Comparison of ENCODE assay signal across 15 cellular contexts in the genomic region with DNA sequence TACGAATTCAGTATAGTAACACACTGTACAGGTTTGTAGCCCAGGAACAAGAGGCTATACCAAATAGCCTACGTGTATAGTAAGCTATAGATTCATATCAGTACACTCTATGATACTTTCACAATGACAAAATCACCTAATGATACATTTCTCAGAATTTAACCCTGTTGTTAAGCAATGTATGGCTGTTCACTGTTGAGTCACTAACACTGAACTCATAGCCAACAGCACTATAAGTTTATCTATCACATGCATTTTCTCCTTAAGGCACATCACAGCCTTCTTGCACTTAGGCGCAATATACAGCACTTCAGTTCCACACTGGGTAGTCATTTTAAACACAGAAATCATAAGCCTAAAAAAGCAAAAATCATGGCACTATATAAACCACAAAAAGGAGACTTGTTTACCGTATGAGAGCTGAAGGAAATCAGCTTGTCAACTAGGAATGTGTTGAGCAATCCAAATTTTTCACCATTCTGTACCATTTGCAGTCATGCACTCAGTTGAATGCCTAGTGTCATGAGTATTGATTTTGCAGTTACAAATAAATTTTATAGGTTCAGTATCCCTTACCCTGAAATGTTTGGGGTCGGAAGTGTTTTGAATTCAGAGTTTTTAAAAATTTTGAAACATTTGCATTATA. TPM values are rescaled to one million over a fixed set of nuclear protein-coding genes. Genes with fewer than 3 reads are reported as not detected.
DNase-seq lines count a peak whose midpoint lies in the region; ATAC-seq and TF ChIP-seq lines count a peak whose summit lies in the region.
"Had no signal": no experiment of that assay in that cellular context is flagged by ENCODE, and none has a peak within 500 bp of the region (broad histone marks: within the 10 kb centered on the region; RNA-seq: fewer than 3 reads in every experiment).

No MANE protein-coding gene starts in this region.

- H3K4me1 ChIP-seq in fibroblast of lung (ENCODE audit: control insufficient read depth, extremely low read depth, insufficient read depth, low read length) (peaks cover 5% of the 10 kb centered on the region), HAP-1 (no peaks in the 10 kb centered on the region), Peyer's patch (no peaks in the 10 kb centered on the region)

- no peak for TF ChIP-seq CTCF in fibroblast of lung (conservative IDR thresholded peaks at IDR 0.05 in 1 of 2, IDR thresholded peaks at IDR 0.05 in 1 of 2; ENCODE audit: low read depth in 1 of 2, low read length in 2 of 2)
- no peak for TF ChIP-seq CTCF in Peyer's patch (IDR thresholded peaks at IDR 0.05)
- no peak for TF ChIP-seq CTCF in osteocyte (IDR thresholded peaks at IDR 0.05)

- H4K20me1 ChIP-seq in fibroblast of lung (ENCODE audit: control insufficient read depth, extremely low read depth, insufficient read depth, low read length) = no peaks in the 10 kb centered on the region

- H3K27me3 ChIP-seq in fibroblast of lung (ENCODE audit: control insufficient read depth, insufficient read depth, low read length) (no peaks in the 10 kb centered on the region), HAP-1 (ENCODE audit: low read depth) (no peaks in the 10 kb centered on the region), Peyer's patch (no peaks in the 10 kb centered on the region)
- H3K27me3 ChIP-seq: adrenal gland, MG63, right lobe of liver had no signal

- H3K27ac Mint-ChIP-seq in activated naive CD8-positive, alpha-beta T cell treated with anti-CD3 and anti-CD28 coated beads, Interleukin-2, amount 50 U/mL, for 24 hours = no peak overlapping the region
- no peak overlapping the region for H3K27ac Mint-ChIP-seq in activated naive CD8-positive, alpha-beta T cell treated with anti-CD3 and anti-CD28 coated beads for 36 hours
- H3K27ac Mint-ChIP-seq in stimulated activated naive CD8-positive, alpha-beta T cell treated with anti-CD3 and anti-CD28 coated beads, Interleukin-15, amount 100 ng/mL, for 72 hours = peak overlapping the region in 1 of 2 donors; percentile 29
- no peak overlapping the region for H3K27ac Mint-ChIP-seq in osteocyte (ENCODE audit: unreplicated experiment)
- H3K27ac Mint-ChIP-seq: B cell, type B pancreatic cell had no signal

- ATAC-seq in activated naive CD8-positive, alpha-beta T cell treated with anti-CD3 and anti-CD28 coated beads, Interleukin-2, amount 50 U/mL, for 24 hours = peak; percentile 80
- peak; percentile 80 for ATAC-seq in stimulated activated naive CD8-positive, alpha-beta T cell treated with anti-CD3 and anti-CD28 coated beads, Interleukin-15, amount 100 ng/mL, for 72 hours

- in situ Hi-C loops in HAP-1 (cut with MboI; ENCODE audit: low sequenced_read_pairs) = no loop called here

- no peaks in the 10 kb centered on the region for H3K9me3 ChIP-seq in fibroblast of lung (ENCODE audit: control insufficient read depth, insufficient read depth, low read depth, low read length)
- H3K9me3 ChIP-seq in HAP-1 = no peaks in the 10 kb centered on the region
- H3K9me3 ChIP-seq in Peyer's patch = no peaks in the 10 kb centered on the region
- H3K9me3 ChIP-seq: adrenal gland, MG63, right lobe of liver had no signal

- no peak overlapping the region for H2AFZ ChIP-seq in fibroblast of lung (ENCODE audit: low read length)

- peak overlapping the region; percentile 77 for H3K27ac ChIP-seq in fibroblast of lung (ENCODE audit: insufficient read depth, low read length)
- no peak overlapping the region for H3K27ac ChIP-seq in Peyer's patch
- H3K27ac ChIP-seq: adrenal gland, right lobe of liver had no signal

- no peaks in the 10 kb centered on the region for H3K79me2 ChIP-seq in fibroblast of lung (ENCODE audit: control insufficient read depth, insufficient read depth, low read length)

- TF ChIP-seq POLR2A in Peyer's patch (IDR thresholded peaks at IDR 0.05) = no peak

- no peaks in the 10 kb centered on the region for H3K27me3 Mint-ChIP-seq in activated naive CD8-positive, alpha-beta T cell treated with anti-CD3 and anti-CD28 coated beads, Interleukin-2, amount 50 U/mL, for 24 hours
- no peaks in the 10 kb centered on the region for H3K27me3 Mint-ChIP-seq in activated naive CD8-positive, alpha-beta T cell treated with anti-CD3 and anti-CD28 coated beads for 36 hours
- no peaks in the 10 kb centered on the region for H3K27me3 Mint-ChIP-seq in stimulated activated naive CD8-positive, alpha-beta T cell treated with anti-CD3 and anti-CD28 coated beads, Interleukin-15, amount 100 ng/mL, for 72 hours
- no peaks in the 10 kb centered on the region for H3K27me3 Mint-ChIP-seq in osteocyte (ENCODE audit: unreplicated experiment)
- H3K27me3 Mint-ChIP-seq: B cell, type B pancreatic cell had no signal

- DNase-seq in activated naive CD8-positive, alpha-beta T cell treated with anti-CD3 and anti-CD28 coated beads, Interleukin-2, amount 50 U/mL, for 24 hours = no peak
- DNase-seq in activated naive CD8-positive, alpha-beta T cell treated with anti-CD3 and anti-CD28 coated beads for 36 hours = no peak
- peak; percentile 33 for DNase-seq in RPMI7951 (ENCODE audit: low read depth)
- DNase-seq in fibroblast of lung (ENCODE audit: low read depth in 2 of 2) = peak; percentile 53 to 78
- DNase-seq in stimulated activated naive CD8-positive, alpha-beta T cell treated with anti-CD3 and anti-CD28 coated beads, Interleukin-15, amount 100 ng/mL, for 72 hours = no peak
- DNase-seq in HAP-1 (ENCODE audit: low spot score in 2 of 2) = no peak
- no peak for DNase-seq in Peyer's patch
- no peak for DNase-seq in osteocyte (ENCODE audit: extremely low spot score, unreplicated experiment)
- DNase-seq: activated CD4-positive, alpha-beta T cell treated with anti-CD3 and anti-CD28 coated beads for 4 hours; adrenal gland; MG63; NCI-H510A treated with DMSO at 0.1 percent for 48 hours; right lobe of liver had no signal

- H3K9ac ChIP-seq in fibroblast of lung (ENCODE audit: insufficient read depth, low read length) = no peak overlapping the region

- H3K4me3 Mint-ChIP-seq in activated naive CD8-positive, alpha-beta T cell treated with anti-CD3 and anti-CD28 coated beads, Interleukin-2, amount 50 U/mL, for 24 hours = no peak overlapping the region
- H3K4me3 Mint-ChIP-seq in activated naive CD8-positive, alpha-beta T cell treated with anti-CD3 and anti-CD28 coated beads for 36 hours = no peak overlapping the region
- H3K4me3 Mint-ChIP-seq in stimulated activated naive CD8-positive, alpha-beta T cell treated with anti-CD3 and anti-CD28 coated beads, Interleukin-15, amount 100 ng/mL, for 72 hours = no peak overlapping the region
- no peak overlapping the region for H3K4me3 Mint-ChIP-seq in osteocyte (ENCODE audit: unreplicated experiment)
- H3K4me3 Mint-ChIP-seq: B cell, type B pancreatic cell had no signal

- peaks cover 12% of the 10 kb centered on the region for H3K9me3 Mint-ChIP-seq in activated naive CD8-positive, alpha-beta T cell treated with anti-CD3 and anti-CD28 coated beads, Interleukin-2, amount 50 U/mL, for 24 hours
- peaks cover 5% of the 10 kb centered on the region for H3K9me3 Mint-ChIP-seq in activated naive CD8-positive, alpha-beta T cell treated with anti-CD3 and anti-CD28 coated beads for 36 hours
- H3K9me3 Mint-ChIP-seq in stimulated activated naive CD8-positive, alpha-beta T cell treated with anti-CD3 and anti-CD28 coated beads, Interleukin-15, amount 100 ng/mL, for 72 hours = peaks cover 7% of the 10 kb centered on the region in 2 donors
- peaks cover 5% of the 10 kb centered on the region for H3K9me3 Mint-ChIP-seq in osteocyte (ENCODE audit: unreplicated experiment)
- H3K9me3 Mint-ChIP-seq: type B pancreatic cell had no signal

- peaks cover 7% of the 10 kb centered on the region for H3K36me3 Mint-ChIP-seq in activated naive CD8-positive, alpha-beta T cell treated with anti-CD3 and anti-CD28 coated beads, Interleukin-2, amount 50 U/mL, for 24 hours (ENCODE audit: low read depth)
- peaks cover 5% of the 10 kb centered on the region for H3K36me3 Mint-ChIP-seq in activated naive CD8-positive, alpha-beta T cell treated with anti-CD3 and anti-CD28 coated beads for 36 hours
- peaks cover 2% of the 10 kb centered on the region for H3K36me3 Mint-ChIP-seq in osteocyte (ENCODE audit: unreplicated experiment)
- H3K36me3 Mint-ChIP-seq: type B pancreatic cell had no signal

- H3K4me1 Mint-ChIP-seq in activated naive CD8-positive, alpha-beta T cell treated with anti-CD3 and anti-CD28 coated beads, Interleukin-2, amount 50 U/mL, for 24 hours = peaks cover 6% of the 10 kb centered on the region
- peaks cover 8% of the 10 kb centered on the region for H3K4me1 Mint-ChIP-seq in activated naive CD8-positive, alpha-beta T cell treated with anti-CD3 and anti-CD28 coated beads for 36 hours
- H3K4me1 Mint-ChIP-seq in stimulated activated naive CD8-positive, alpha-beta T cell treated with anti-CD3 and anti-CD28 coated beads, Interleukin-15, amount 100 ng/mL, for 72 hours = peaks cover 12% of the 10 kb centered on the region
- H3K4me1 Mint-ChIP-seq in osteocyte (ENCODE audit: unreplicated experiment) = peaks cover 7% of the 10 kb centered on the region

- H3K4me3 ChIP-seq in fibroblast of lung (replicated peaks in 1 of 4; ENCODE audit: control extremely low read depth in 1 of 4, insufficient read depth in 1 of 4, low read depth in 3 of 4, low read length in 4 of 4) (no peak overlapping the region), HAP-1 (no peak overlapping the region), Peyer's patch (no peak overlapping the region)
- H3K4me3 ChIP-seq: adrenal gland, MG63, right lobe of liver had no signal

- H3K36me3 ChIP-seq in fibroblast of lung (ENCODE audit: control insufficient read depth, insufficient read depth, low read length) (no peaks in the 10 kb centered on the region), HAP-1 (replicated peaks) (no peaks in the 10 kb centered on the region), Peyer's patch (no peaks in the 10 kb centered on the region)
- H3K36me3 ChIP-seq: adrenal gland, MG63, right lobe of liver had no signal

- H3K4me2 ChIP-seq in fibroblast of lung (ENCODE audit: extremely low read depth, insufficient read depth, low read length) = no peak overlapping the region

RNA-seq across cellular contexts. Expression of gene ZNF438, which starts 45.5 kb away (rescaled TPM):
- total RNA-seq in activated naive CD8-positive, alpha-beta T cell treated with anti-CD3 and anti-CD28 coated beads for 36 hours = 1 to 10 TPM; 2.1 to 2.5 TPM
- 5.2 and 7.6 TPM in 2 replicates for total RNA-seq in RPMI7951 (2014; rRNA removed; shearing (Covaris generic))
- total RNA-seq in fibroblast of lung (3.9 and 6.6 TPM in 2 replicates), Peyer's patch (1 to 10 TPM; 3.7 to 8.3 (median 7.3) TPM), osteocyte (4.8 and 6.7 TPM in 2 replicates)
- polyA plus RNA-seq in fibroblast of lung = 4.7 and 5.6 TPM in 2 replicates
- polyA plus RNA-seq in fibroblast of lung (2012) = 3.1 and 3.8 TPM in 2 replicates
- polyA minus RNA-seq in fibroblast of lung (ENCODE audit: low replicate concordance) = 4.9 and 5.6 TPM in 2 replicates

Comparison
In these comparisons a context has a peak if more than half of its experiments do, and no peak if none do; other contexts are left out.
1. DNase-seq: peak in RPMI7951 (single experiment) and fibroblast of lung (2 of 2); none in activated naive CD8-positive, alpha-beta T cell treated with anti-CD3 and anti-CD28 coated beads, Interleukin-2, amount 50 U/mL, for 24 hours (single experiment), activated naive CD8-positive, alpha-beta T cell treated with anti-CD3 and anti-CD28 coated beads for 36 hours (single experiment), stimulated activated naive CD8-positive, alpha-beta T cell treated with anti-CD3 and anti-CD28 coated beads, Interleukin-15, amount 100 ng/mL, for 72 hours (0 of 2), HAP-1 (0 of 2), Peyer's patch (0 of 3) and osteocyte (single experiment).